ENCODE assay signal across 18 cellular contexts in genomic region chr5:173317852-173318251, GRCh38. TPM values are rescaled to one million over a fixed set of nuclear protein-coding genes. Genes with fewer than 3 reads are reported as not detected.
"Had no signal": no experiment of that assay in that cellular context is flagged by ENCODE, and none has a peak within 500 bp of the region (broad histone marks: within the 10 kb centered on the region; RNA-seq: fewer than 3 reads in every experiment).

No MANE protein-coding gene starts in this region.

- H3K9me3 ChIP-seq: mucosa of descending colon, tibial artery, uterus had no signal

- FAIRE-seq: TTC549 had no signal

- ATAC-seq: effector memory CD8-positive, alpha-beta T cell; foreskin keratinocyte; left colon; mucosa of descending colon; naive thymus-derived CD4-positive, alpha-beta T cell had no signal

- H3K27ac ChIP-seq: foreskin keratinocyte, skin epidermis, tibial artery, uterus had no signal

- H3K9me3 Mint-ChIP-seq: activated naive CD8-positive, alpha-beta T cell treated with anti-CD3 and anti-CD28 coated beads, Interleukin-2, amount 10 ng/mL, durations not matched to agents 7 days and 5 days; effector memory CD8-positive, alpha-beta T cell had no signal

- H3K4me3 Mint-ChIP-seq: activated naive CD8-positive, alpha-beta T cell treated with anti-CD3 and anti-CD28 coated beads, Interleukin-2, amount 10 ng/mL, durations not matched to agents 7 days and 5 days; effector memory CD8-positive, alpha-beta T cell; naive thymus-derived CD4-positive, alpha-beta T cell had no signal

- H3K27me3 Mint-ChIP-seq: activated naive CD8-positive, alpha-beta T cell treated with anti-CD3 and anti-CD28 coated beads, Interleukin-2, amount 10 ng/mL, durations not matched to agents 7 days and 5 days had no signal

- H3K4me3 ChIP-seq: lung, mucosa of descending colon, skin epidermis, tibial artery, uterus had no signal

- H3K36me3 ChIP-seq: tibial artery, uterus had no signal

- H3K27ac Mint-ChIP-seq: activated naive CD8-positive, alpha-beta T cell treated with anti-CD3 and anti-CD28 coated beads, Interleukin-2, amount 10 ng/mL, durations not matched to agents 7 days and 5 days; effector memory CD8-positive, alpha-beta T cell; naive thymus-derived CD4-positive, alpha-beta T cell had no signal

- H3K27me3 ChIP-seq: foreskin keratinocyte, uterus had no signal

- DNase-seq: activated CD4-positive, alpha-beta T cell treated with anti-CD3 and anti-CD28 coated beads, Interleukin-2, amount 50 U/mL, for 1 hour; activated CD8-positive, alpha-beta memory T cell treated with anti-CD3 and anti-CD28 coated beads for 24 hours; activated gamma-delta T cell treated with Interleukin-2 at 50 U/mL for 16 hours; activated naive CD8-positive, alpha-beta T cell treated with anti-CD3 and anti-CD28 coated beads, Interleukin-2, amount 10 ng/mL, durations not matched to agents 7 days and 5 days; anterior cingulate cortex; dermis blood vessel endothelial cell; effector memory CD8-positive, alpha-beta T cell; foreskin keratinocyte; left colon; mucosa of descending colon; naive thymus-derived CD4-positive, alpha-beta T cell; stimulated activated CD4-positive, alpha-beta T cell treated with anti-CD3 and anti-CD28 coated beads, Interleukin-4, amount 100 ng/mL, for 24 hours; stimulated activated naive CD4-positive, alpha-beta T cell; tibial artery; uterus had no signal

RNA-seq across cellular contexts. Expression of gene STC2, which starts 10.4 kb away (rescaled TPM):
- polyA plus RNA-seq: naive thymus-derived CD4-positive, alpha-beta T cell had no signal
